ENCODE assay signal across 15 cellular contexts in the genomic region with DNA sequence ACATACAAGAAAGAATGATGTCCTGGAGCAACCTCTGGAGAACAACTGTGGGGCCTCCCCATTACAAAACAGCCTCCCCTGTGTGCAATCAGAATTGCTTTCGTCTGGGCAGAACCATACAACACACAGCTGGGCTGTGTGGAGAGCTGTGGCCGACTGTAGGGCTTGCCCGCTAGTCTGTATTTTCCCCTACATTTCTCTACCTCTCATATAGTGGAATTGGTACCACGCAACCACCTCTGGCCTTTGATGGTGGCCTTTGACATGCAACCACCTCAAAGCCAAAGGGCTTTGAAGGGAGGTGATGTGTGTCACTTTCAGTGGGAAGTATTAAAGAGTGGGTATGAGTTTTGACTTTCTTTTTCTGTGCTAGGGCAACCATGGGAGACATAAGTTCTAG.
"Had no signal": no experiment of that assay in that cellular context is flagged by ENCODE, and none has a peak within 500 bp of the region (broad histone marks: within the 10 kb centered on the region; RNA-seq: fewer than 3 reads in every experiment).

No MANE protein-coding gene starts in this region.

- H3K4me3 Mint-ChIP-seq: nephron, type B pancreatic cell had no signal

- H3K27ac Mint-ChIP-seq: nephron, type B pancreatic cell had no signal

- H3K4me1 Mint-ChIP-seq: nephron had no signal

- H3K9me3 Mint-ChIP-seq: nephron, type B pancreatic cell had no signal

- H3K4me3 ChIP-seq: dorsolateral prefrontal cortex, esophagus squamous epithelium, mucosa of descending colon, sigmoid colon, SK-N-MC had no signal

- H3K27me3 ChIP-seq: dorsolateral prefrontal cortex, esophagus squamous epithelium, sigmoid colon had no signal

- H3K27ac ChIP-seq: dorsolateral prefrontal cortex, esophagus squamous epithelium, sigmoid colon, SK-N-MC, WERI-Rb-1 had no signal

- DNase-seq: activated effector memory CD4-positive, alpha-beta T cell treated with Interleukin-2 at 50 U/mL for 16 hours; dorsolateral prefrontal cortex; esophagus squamous epithelium; foreskin fibroblast; left cardiac atrium; mammary epithelial cell; mucosa of descending colon; sigmoid colon; stimulated activated CD4-positive, alpha-beta T cell treated with anti-CD3 and anti-CD28 coated beads, Interleukin-4, amount 100 ng/mL, for 4 hours; T-helper 1 cell; WERI-Rb-1 had no signal

- ATAC-seq: left cardiac atrium, Right ventricle myocardium inferior had no signal

- H3K27me3 Mint-ChIP-seq: type B pancreatic cell had no signal

- H3K4me1 ChIP-seq: sigmoid colon had no signal
